ENCODE assay signal across 9 cellular contexts in genomic region chr11:35487532-35488078, GRCh38. TPM values are rescaled to one million over a fixed set of nuclear protein-coding genes. Genes with fewer than 3 reads are reported as not detected.
A peak's percentile ranks its signal among the peaks of the same experiment; 100 is the strongest.
DNase-seq lines count a peak whose midpoint lies in the region; ATAC-seq, FAIRE-seq and TF ChIP-seq lines count a peak whose summit lies in the region.
"Had no signal": no experiment of that assay in that cellular context is flagged by ENCODE, and none has a peak within 500 bp of the region (broad histone marks: within the 10 kb centered on the region; RNA-seq: fewer than 3 reads in every experiment).

No MANE protein-coding gene starts in this region.

- no peak overlapping the region for H3K27ac ChIP-seq in SK-N-SH (ENCODE audit: low read depth in 2 of 2, low read length in 1 of 2)
- no peak overlapping the region for H3K27ac ChIP-seq in heart left ventricle
- no peak overlapping the region for H3K27ac ChIP-seq in small intestine (ENCODE audit: low read depth in 1 of 2, low read length in 1 of 2)

- TF ChIP-seq RAD21 in SK-N-SH (IDR thresholded peaks at IDR 0.05; ENCODE audit: low read length) = peak; percentile 76

- TF ChIP-seq POLR2A in heart left ventricle (IDR thresholded peaks at IDR 0.05) = no peak

- peaks cover 0 to 14% of the 10 kb centered on the region in 2 experiments; a peak in 2 of 4 replicates for H3K4me1 ChIP-seq in SK-N-SH (ENCODE audit: control insufficient read depth in 1 of 2, insufficient read depth in 2 of 2, low read depth in 1 of 2, low read length in 1 of 2)
- H3K4me1 ChIP-seq in heart left ventricle = peaks cover 0 to 14% (median 1%) of the 10 kb centered on the region in 12 donors
- H3K4me1 ChIP-seq in small intestine (ENCODE audit: control insufficient read depth in 2 of 2, insufficient read depth in 1 of 2, low read depth in 1 of 2, low read length in 1 of 2) = no peaks in the 10 kb centered on the region

- no peak overlapping the region for H2AFZ ChIP-seq in SK-N-SH (ENCODE audit: low read depth)

- H3K9me2 ChIP-seq in SK-N-SH = no peaks in the 10 kb centered on the region

- CTCF ChIA-PET in SK-N-SH (lab: Yijun Ruan, JAX) = interaction anchor here (0.8 to 4.9 kb wide), 26 partner anchors 9 to 992 kb away, joined by 3 to 20 read pairs (median 4); no protein-coding TSS in a partner anchor

- intact Hi-C loops in heart left ventricle (cut with DNase I) = loop anchor here in 7 of 10 donors (5.0 to 10.0 kb wide), 9 partner anchors 117 to 780 kb away; no protein-coding TSS in a partner anchor

- H3K9me3 ChIP-seq in SK-N-SH (peaks cover 6% of the 10 kb centered on the region; the same call in 1 of the 2 replicates), heart left ventricle (peaks cover 0 to 9% (median 0%) of the 10 kb centered on the region in 12 donors), small intestine (ENCODE audit: control insufficient read depth, low read depth) (no peaks in the 10 kb centered on the region)

- no peak overlapping the region for H3K9ac ChIP-seq in SK-N-SH

- DNase-seq in ACHN (peak; percentile 51), GM20000 (ENCODE audit: low spot score) (no peak), SK-N-SH (peak; percentile 42), heart left ventricle (peak in 3 of 5 donors; percentile 21 to 30 (median 28)), cortex of kidney (lab: John Stamatoyannopoulos, UW) (no peak), RCC 7860 (ENCODE audit: low spot score) (no peak), GM19240 (ENCODE audit: insufficient read length, low spot score) (no peak), small intestine (no peak)

- H3K36me3 ChIP-seq in SK-N-SH (replicated peaks in 1 of 2; ENCODE audit: control insufficient read depth in 1 of 2, insufficient read depth in 2 of 2, low read length in 1 of 2) (no peaks in the 10 kb centered on the region), heart left ventricle (peaks cover 0 to 4% (median 0%) of the 10 kb centered on the region in 9 donors), small intestine (ENCODE audit: control insufficient read depth in 2 of 2, insufficient read depth in 2 of 2, low read length in 2 of 2) (no peaks in the 10 kb centered on the region)

- FAIRE-seq in RCC 7860 (lab: Jason Lieb, UNC) (no peak), small intestine (lab: Jason Lieb, UNC) (no peak)
- FAIRE-seq: colon had no signal

- POLR2A ChIA-PET in SK-N-SH (lab: Yijun Ruan, JAX) = no interaction called here

- 51% methylated on average over 6 of the region's 6 CpGs for WGBS in SK-N-SH (ENCODE audit: low lambda C conversion rate)
- 13 to 21% (median 17%) methylated on average over 6 of the region's 6 CpGs for WGBS in heart left ventricle, 4 donors
- WGBS in small intestine, 3 donors = 24 to 39% (median 25%) methylated on average over 6 of the region's 6 CpGs

- peak in 3 of 4 donors; percentile 25 to 60 (median 55) for ATAC-seq in heart left ventricle

- peak; percentile 15 for TF ChIP-seq CTCF in GM20000 (IDR thresholded peaks at IDR 0.05; ENCODE audit: extremely low read depth, missing control alignments)
- TF ChIP-seq CTCF in SK-N-SH (IDR thresholded peaks at IDR 0.05) = peak; percentile 73
- TF ChIP-seq CTCF in heart left ventricle (IDR thresholded peaks at IDR 0.05) = peak in 10 of 12 donors; percentile 17 to 53 (median 45)

- no peaks in the 10 kb centered on the region for H4K20me1 ChIP-seq in SK-N-SH (ENCODE audit: insufficient read depth)

- H3K4me3 ChIP-seq in SK-N-SH (ENCODE audit: low read depth in 2 of 2, low read length in 1 of 2) = no peak overlapping the region
- no peak overlapping the region for H3K4me3 ChIP-seq in heart left ventricle
- H3K4me3 ChIP-seq in small intestine (ENCODE audit: low read depth in 1 of 2, low read length in 2 of 2) = no peak overlapping the region

- no peak for TF ChIP-seq EP300 in SK-N-SH (IDR thresholded peaks at IDR 0.05; ENCODE audit: borderline replicate concordance in 1 of 2, low read depth in 1 of 2, low read length in 1 of 2)

- H3K4me2 ChIP-seq in SK-N-SH = no peak overlapping the region

- H3K27me3 ChIP-seq in SK-N-SH (ENCODE audit: insufficient read depth) = no peaks in the 10 kb centered on the region
- H3K27me3 ChIP-seq in heart left ventricle = peaks cover 0 to 28% (median 0%) of the 10 kb centered on the region in 9 donors
- no peaks in the 10 kb centered on the region for H3K27me3 ChIP-seq in small intestine (ENCODE audit: control insufficient read depth in 2 of 2, insufficient read depth in 2 of 2, low read length in 2 of 2)

- H3K79me2 ChIP-seq in SK-N-SH (ENCODE audit: insufficient read depth) = no peaks in the 10 kb centered on the region

- H3F3A ChIP-seq in SK-N-SH (replicated peaks; ENCODE audit: insufficient read depth) = peaks cover 42% of the 10 kb centered on the region

- in situ Hi-C loops in ACHN (cut with HindIII; ENCODE audit: low pct_ligation_motif_present, low pct_unique_long_range_greater_than_20kb, low sequenced_read_pairs) = no loop called here

TF ChIP-seq in SK-N-SH, 30 proteins besides CTCF, POLR2A, EP300 and RAD21:
- TF ChIP-seq SMC3 (IDR thresholded peaks at IDR 0.05; ENCODE audit: low read depth, low read length) (peak; percentile 64), MXI1 (IDR thresholded peaks at IDR 0.05; ENCODE audit: low read depth, low read length) (no peak)

RNA-seq across cellular contexts. Expression of gene PAMR1, which starts 37.8 kb away (rescaled TPM):
- polyA plus RNA-seq in SK-N-SH (2012; rRNA removed) (0.31 and 0.42 TPM in 2 replicates), heart left ventricle (1 to 10 TPM; 3.5 to 4.3 TPM), small intestine (1 to 10 TPM in 2 of 3 donors, not detected in 1; 1.4 to 4.9 TPM)
- polyA plus RNA-seq in SK-N-SH (2012; cell fraction: cytosol; rRNA removed) = 0.21 and 0.30 TPM in 2 replicates
- 1.2 and 1.6 TPM in 2 replicates for polyA plus RNA-seq in SK-N-SH (2012; cell fraction: nucleus; rRNA removed)
- total RNA-seq in heart left ventricle = 10 to 100 TPM in 2 of 9 donors, 1 to 10 TPM in 7; 4.1 to 18.3 (median 7.2) TPM

Comparison
In these comparisons a context has a peak if more than half of its experiments do, and no peak if none do; other contexts are left out.
1. DNase-seq: peak in ACHN (single experiment), SK-N-SH (single experiment) and heart left ventricle (3 of 5); none in GM20000 (single experiment), cortex of kidney (single experiment), RCC 7860 (single experiment), GM19240 (single experiment) and small intestine (single experiment).
2. CTCF ChIP-seq: peak in every context shown above with its lines; median percentile 73 in SK-N-SH; 45 in heart left ventricle; 15 in GM20000.